In genomic region chr4:118824141-118824540, GRCh38 we compare ENCODE assay signal across 15 cellular contexts. TPM values are rescaled to one million over a fixed set of nuclear protein-coding genes. Genes with fewer than 3 reads are reported as not detected.
A peak's percentile ranks its signal among the peaks of the same experiment; 100 is the strongest.
DNase-seq lines count a peak whose midpoint lies in the region; ATAC-seq and TF ChIP-seq lines count a peak whose summit lies in the region.
"Had no signal": no experiment of that assay in that cellular context is flagged by ENCODE, and none has a peak within 500 bp of the region (broad histone marks: within the 10 kb centered on the region; RNA-seq: fewer than 3 reads in every experiment).

No MANE protein-coding gene starts in this region.

- peaks cover 6% of the 10 kb centered on the region for H3K4me1 ChIP-seq in CD4-positive, CD25-positive, alpha-beta regulatory T cell (ENCODE audit: control insufficient read depth, insufficient read depth, low read length, poor library complexity, severe bottlenecking)
- peaks cover 3% of the 10 kb centered on the region for H3K4me1 ChIP-seq in HEK293 (ENCODE audit: control insufficient read depth, insufficient read depth, low read length)
- H3K4me1 ChIP-seq: SJCRH30 had no signal

- H3K4me3 ChIP-seq in CD4-positive, CD25-positive, alpha-beta regulatory T cell (ENCODE audit: low read depth, low read length): no peak overlapping the region
- no peak overlapping the region for H3K4me3 ChIP-seq in HEK293 (ENCODE audit: low read depth, low read length)
- H3K4me3 ChIP-seq: SJCRH30 had no signal

- no peak overlapping the region for H3K27ac ChIP-seq in CD4-positive, CD25-positive, alpha-beta regulatory T cell (ENCODE audit: insufficient read depth, low read length, poor library complexity, severe bottlenecking)
- no peak overlapping the region for H3K27ac ChIP-seq in HEK293 (ENCODE audit: extremely low read depth, low read depth, low read length)
- H3K27ac ChIP-seq: C4-2B, HL-60, SJCRH30 had no signal

- H3K27ac Mint-ChIP-seq in CD4-positive, CD25-positive, alpha-beta regulatory T cell: peak overlapping the region in 2 of 3 donors; percentile 12 to 68
- H3K27ac Mint-ChIP-seq in central memory CD8-positive, alpha-beta T cell (ENCODE audit: low read depth): peak overlapping the region; percentile 77
- H3K27ac Mint-ChIP-seq in osteocyte (ENCODE audit: unreplicated experiment) (peak overlapping the region; percentile 25), endothelial cell (ENCODE audit: unreplicated experiment) (no peak overlapping the region)

- H3K27me3 ChIP-seq in CD4-positive, CD25-positive, alpha-beta regulatory T cell (ENCODE audit: control insufficient read depth, insufficient read depth, low read length): no peaks in the 10 kb centered on the region
- H3K27me3 ChIP-seq: SJCRH30 had no signal

- CTCF ChIA-PET in HEK293 (lab: Yijun Ruan, JAX): interaction anchor here (1.3 kb wide), 1 partner anchor 9 kb away, joined by 4 read pairs; no protein-coding TSS in a partner anchor

- DNase-seq in CD4-positive, CD25-positive, alpha-beta regulatory T cell: no peak
- no peak for DNase-seq in central memory CD8-positive, alpha-beta T cell (ENCODE audit: low spot score in 2 of 2)
- no peak for DNase-seq in osteocyte (ENCODE audit: extremely low spot score, unreplicated experiment)
- DNase-seq in endothelial cell (ENCODE audit: low spot score): no peak
- no peak for DNase-seq in NCI-H748 (lab: John Stamatoyannopoulos, UW; ENCODE audit: unreplicated experiment)
- DNase-seq: H7, HFFc6, KBM-7, NCI-H524, OCI-M1, SJCRH30 had no signal

- H3K4me1 Mint-ChIP-seq in CD4-positive, CD25-positive, alpha-beta regulatory T cell: peaks cover 30 to 38% (median 32%) of the 10 kb centered on the region in 4 donors
- H3K4me1 Mint-ChIP-seq in central memory CD8-positive, alpha-beta T cell: peaks cover 26% of the 10 kb centered on the region
- peaks cover 44% of the 10 kb centered on the region for H3K4me1 Mint-ChIP-seq in osteocyte (ENCODE audit: unreplicated experiment)
- peaks cover 21% of the 10 kb centered on the region for H3K4me1 Mint-ChIP-seq in endothelial cell (ENCODE audit: unreplicated experiment)

- TF ChIP-seq CTCF in HEK293 (tag by site-specific recombination; IDR thresholded peaks at IDR 0.05): no peak
- TF ChIP-seq CTCF in osteocyte (IDR thresholded peaks at IDR 0.05): no peak
- no peak for TF ChIP-seq CTCF in endothelial cell (IDR thresholded peaks at IDR 0.05; ENCODE audit: unreplicated experiment)

- POLR2A ChIA-PET in HEK293 (lab: Yijun Ruan, JAX): no interaction called here

- peaks cover 36% of the 10 kb centered on the region for H3K36me3 Mint-ChIP-seq in CD4-positive, CD25-positive, alpha-beta regulatory T cell
- peaks cover 20% of the 10 kb centered on the region for H3K36me3 Mint-ChIP-seq in central memory CD8-positive, alpha-beta T cell (ENCODE audit: insufficient read depth)
- H3K36me3 Mint-ChIP-seq in osteocyte (ENCODE audit: unreplicated experiment) (peaks cover 39% of the 10 kb centered on the region), endothelial cell (ENCODE audit: low read depth, unreplicated experiment) (peaks cover 28% of the 10 kb centered on the region)

- no peak for ATAC-seq in CD4-positive, CD25-positive, alpha-beta regulatory T cell (ENCODE audit: low read depth in 2 of 2)
- no peak for ATAC-seq in central memory CD8-positive, alpha-beta T cell (replicated peaks; ENCODE audit: extremely low read depth, poor library complexity, severe bottlenecking)
- ATAC-seq in HG02759 (IDR thresholded peaks at IDR 0.05; ENCODE audit: unreplicated experiment): no peak

- no peaks in the 10 kb centered on the region for H3K9me3 ChIP-seq in CD4-positive, CD25-positive, alpha-beta regulatory T cell (ENCODE audit: control insufficient read depth in 2 of 2, low read length in 2 of 2)
- no peaks in the 10 kb centered on the region for H3K9me3 ChIP-seq in HEK293 (ENCODE audit: control insufficient read depth, insufficient read depth, low read depth, low read length)
- H3K9me3 ChIP-seq: SJCRH30 had no signal

- H3K36me3 ChIP-seq in CD4-positive, CD25-positive, alpha-beta regulatory T cell (ENCODE audit: control insufficient read depth, insufficient read depth, low read length): peaks cover 28% of the 10 kb centered on the region
- H3K36me3 ChIP-seq in HEK293 (ENCODE audit: control insufficient read depth in 2 of 2, insufficient read depth in 1 of 2, low read length in 2 of 2): peaks cover 0 to 38% of the 10 kb centered on the region in 2 experiments; a peak in 1 of 3 replicates

- H3K4me3 Mint-ChIP-seq in CD4-positive, CD25-positive, alpha-beta regulatory T cell: no peak overlapping the region
- no peak overlapping the region for H3K4me3 Mint-ChIP-seq in central memory CD8-positive, alpha-beta T cell
- H3K4me3 Mint-ChIP-seq in osteocyte (ENCODE audit: unreplicated experiment) (no peak overlapping the region), endothelial cell (ENCODE audit: unreplicated experiment) (no peak overlapping the region)
- H3K4me3 Mint-ChIP-seq: HFFc6 had no signal

- no peaks in the 10 kb centered on the region for H3K27me3 Mint-ChIP-seq in CD4-positive, CD25-positive, alpha-beta regulatory T cell
- no peaks in the 10 kb centered on the region for H3K27me3 Mint-ChIP-seq in central memory CD8-positive, alpha-beta T cell
- H3K27me3 Mint-ChIP-seq in osteocyte (ENCODE audit: unreplicated experiment) (no peaks in the 10 kb centered on the region), endothelial cell (ENCODE audit: unreplicated experiment) (peaks cover 2% of the 10 kb centered on the region)

- no peaks in the 10 kb centered on the region for H3K9me3 Mint-ChIP-seq in CD4-positive, CD25-positive, alpha-beta regulatory T cell
- H3K9me3 Mint-ChIP-seq in central memory CD8-positive, alpha-beta T cell: no peaks in the 10 kb centered on the region
- H3K9me3 Mint-ChIP-seq in osteocyte (ENCODE audit: unreplicated experiment) (no peaks in the 10 kb centered on the region), endothelial cell (ENCODE audit: unreplicated experiment) (no peaks in the 10 kb centered on the region)
- H3K9me3 Mint-ChIP-seq: HFFc6 had no signal

TF ChIP-seq in HEK293, 187 proteins besides CTCF, POLR2A, EP300 and RAD21:
- TF ChIP-seq ZNF121 (tag by site-specific recombination; IDR thresholded peaks at IDR 0.05): 0 out of 2 replicates have a peak, but pooled peaks have one; percentile 11
- TF ChIP-seq ZNF843 (tag by site-specific recombination; IDR thresholded peaks at IDR 0.05): no peak
- TF ChIP-seq ZNF366 (tag by site-specific recombination; conservative IDR thresholded peaks at IDR 0.05): no peak

RNA-seq across cellular contexts. Expression of gene SEC24D, which starts 11.8 kb away (rescaled TPM):
- total RNA-seq in CD4-positive, CD25-positive, alpha-beta regulatory T cell: 38.3 TPM
- 10 to 100 TPM; 15.9 to 20.8 (median 16.1) TPM for polyA plus RNA-seq in CD4-positive, CD25-positive, alpha-beta regulatory T cell
- total RNA-seq in osteocyte: 118 and 138 TPM in 2 replicates
- 70.4 TPM for total RNA-seq in endothelial cell (ENCODE audit: unreplicated experiment)
